8 cellular contexts compared by ENCODE assay signal in the genomic region with DNA sequence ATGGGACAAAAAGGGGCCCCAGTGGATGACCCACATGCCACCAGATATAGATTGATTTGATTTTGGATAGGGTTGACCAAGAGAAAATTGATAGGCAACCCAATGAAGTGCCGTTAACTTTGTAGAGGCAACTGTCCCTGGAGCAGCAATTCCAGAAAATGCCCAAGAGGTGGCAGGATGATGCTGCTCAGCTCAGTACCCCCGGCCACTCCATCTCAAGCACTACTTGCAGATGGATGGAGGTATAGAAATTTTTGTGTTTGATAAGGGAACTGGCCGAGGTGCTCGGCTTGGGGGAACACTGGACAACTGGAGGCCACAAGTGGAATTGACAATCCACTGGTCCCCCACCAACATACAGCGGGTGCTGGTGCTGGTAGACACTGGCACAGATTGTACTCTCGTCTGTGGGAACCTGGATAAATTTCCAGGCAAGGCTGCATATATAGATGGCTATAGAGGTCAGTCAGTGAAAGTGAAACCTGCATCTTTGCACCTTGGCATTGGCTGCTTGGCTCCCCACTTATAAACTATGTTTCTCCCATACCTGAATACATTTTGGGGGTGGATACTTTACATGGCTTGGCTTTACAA.
DNase-seq lines count a peak whose midpoint lies in the region; ATAC-seq and TF ChIP-seq lines count a peak whose summit lies in the region.

No MANE protein-coding gene starts in this region.

- no peak overlapping the region for H3K4me3 ChIP-seq in GM23338

- intact Hi-C loops in activated CD8-positive, alpha-beta T cell treated with anti-CD3 and anti-CD28 coated beads for 36 hours (cut with micrococcal nuclease) = loop anchor here (10.0 kb wide), 1 partner anchor 503 kb away; no protein-coding TSS in a partner anchor

- H3K9me3 Mint-ChIP-seq in GM23338 = peaks cover 22% of the 10 kb centered on the region
- H3K9me3 Mint-ChIP-seq in activated CD8-positive, alpha-beta T cell treated with anti-CD3 and anti-CD28 coated beads for 36 hours = peaks cover 15% of the 10 kb centered on the region
- H3K9me3 Mint-ChIP-seq in naive thymus-derived CD8-positive, alpha-beta T cell = peaks cover 0 to 25% (median 11%) of the 10 kb centered on the region in 9 donors

- no peaks in the 10 kb centered on the region for H4K20me1 ChIP-seq in GM23338 (replicated peaks; ENCODE audit: insufficient read depth)

- no peaks in the 10 kb centered on the region for H3K4me1 Mint-ChIP-seq in GM23338
- H3K4me1 Mint-ChIP-seq in activated CD8-positive, alpha-beta T cell treated with anti-CD3 and anti-CD28 coated beads for 36 hours (ENCODE audit: low read depth) = peaks cover 10% of the 10 kb centered on the region
- H3K4me1 Mint-ChIP-seq in naive thymus-derived CD8-positive, alpha-beta T cell = peaks cover 0 to 7% (median 0%) of the 10 kb centered on the region in 4 donors

- CTCF ChIA-PET in activated CD8-positive, alpha-beta T cell treated with anti-CD3 and anti-CD28 coated beads for 36 hours (lab: Charles Lee) = no interaction called here

- no peaks in the 10 kb centered on the region for H3K79me2 ChIP-seq in GM23338 (replicated peaks; ENCODE audit: insufficient read depth)

- H2AFZ ChIP-seq in GM23338 = no peak overlapping the region

- H3K4me3 Mint-ChIP-seq in GM23338 = no peak overlapping the region
- no peak overlapping the region for H3K4me3 Mint-ChIP-seq in activated CD8-positive, alpha-beta T cell treated with anti-CD3 and anti-CD28 coated beads for 36 hours
- H3K4me3 Mint-ChIP-seq in naive thymus-derived CD8-positive, alpha-beta T cell = no peak overlapping the region

- H3K36me3 Mint-ChIP-seq in GM23338 (ENCODE audit: low read depth) = peaks cover 9% of the 10 kb centered on the region; the same call in 2 of the 3 replicates
- H3K36me3 Mint-ChIP-seq in activated CD8-positive, alpha-beta T cell treated with anti-CD3 and anti-CD28 coated beads for 36 hours (ENCODE audit: low read depth) = peaks cover 7% of the 10 kb centered on the region
- peaks cover 0 to 12% (median 8%) of the 10 kb centered on the region in 3 donors for H3K36me3 Mint-ChIP-seq in naive thymus-derived CD8-positive, alpha-beta T cell

- H3K4me2 ChIP-seq in GM23338 = no peak overlapping the region

- H3K27me3 Mint-ChIP-seq in GM23338 (ENCODE audit: insufficient read depth, low read depth, poor library complexity) = peaks cover 5% of the 10 kb centered on the region
- no peaks in the 10 kb centered on the region for H3K27me3 Mint-ChIP-seq in activated CD8-positive, alpha-beta T cell treated with anti-CD3 and anti-CD28 coated beads for 36 hours
- H3K27me3 Mint-ChIP-seq in naive thymus-derived CD8-positive, alpha-beta T cell = peaks cover 0 to 3% (median 0%) of the 10 kb centered on the region in 5 donors

- POLR2A ChIA-PET in activated CD8-positive, alpha-beta T cell treated with anti-CD3 and anti-CD28 coated beads for 36 hours (lab: Charles Lee) = no interaction called here
- POLR2A ChIA-PET in naive thymus-derived CD8-positive, alpha-beta T cell (lab: Charles Lee) = no interaction called here

- no peaks in the 10 kb centered on the region; the same call in 1 of the 2 replicates for H3K9me2 ChIP-seq in GM23338 (ENCODE audit: insufficient read depth)

- no peaks in the 10 kb centered on the region for H3K4me1 ChIP-seq in GM23338 (ENCODE audit: insufficient read depth)

- no peaks in the 10 kb centered on the region for H3F3A ChIP-seq in GM23338 (replicated peaks; ENCODE audit: low read depth)

- no peaks in the 10 kb centered on the region for H3K27me3 ChIP-seq in GM23338 (ENCODE audit: insufficient read depth)

- H3K36me3 ChIP-seq in GM23338 (ENCODE audit: insufficient read depth) = no peaks in the 10 kb centered on the region

- H3K27ac ChIP-seq in GM23338 (ENCODE audit: low read depth) = no peak overlapping the region

- ATAC-seq in GM23338 = peak; percentile 95
- peak; percentile 72 for ATAC-seq in activated CD8-positive, alpha-beta T cell treated with anti-CD3 and anti-CD28 coated beads for 36 hours
- no peak for ATAC-seq in naive thymus-derived CD8-positive, alpha-beta T cell

- no peak overlapping the region for H3K27ac Mint-ChIP-seq in GM23338
- H3K27ac Mint-ChIP-seq in activated CD8-positive, alpha-beta T cell treated with anti-CD3 and anti-CD28 coated beads for 36 hours = no peak overlapping the region
- H3K27ac Mint-ChIP-seq in naive thymus-derived CD8-positive, alpha-beta T cell = no peak overlapping the region

- DNase-seq in DMS53 treated with DMSO at 0.1 percent for 48 hours (lab: John Stamatoyannopoulos, UW; ENCODE audit: unreplicated experiment) (peak; percentile 85), GM23338 (ENCODE audit: low spot score) (peak; percentile 77), NCI-H2107 treated with DMSO at 0.1 percent for 48 hours (lab: John Stamatoyannopoulos, UW; ENCODE audit: unreplicated experiment) (peak; percentile 27), globus pallidus (ENCODE audit: low spot score) (peak; percentile 82), pons (ENCODE audit: low spot score) (peak; percentile 73)
- DNase-seq in activated CD8-positive, alpha-beta T cell treated with anti-CD3 and anti-CD28 coated beads for 36 hours = peak; percentile 57
- DNase-seq in naive thymus-derived CD8-positive, alpha-beta T cell = no peak
- DNase-seq in activated CD4-positive, CD25-positive, alpha-beta regulatory T cell (lab: John Stamatoyannopoulos, UW) = no peak

- peak; percentile 78 to 88 for TF ChIP-seq CTCF in GM23338 (conservative IDR thresholded peaks at IDR 0.05; ENCODE audit: low read depth in 2 of 2)
- TF ChIP-seq CTCF in activated CD8-positive, alpha-beta T cell treated with anti-CD3 and anti-CD28 coated beads for 36 hours (IDR thresholded peaks at IDR 0.05) = peak; percentile 65

TF ChIP-seq in GM23338, 12 proteins besides CTCF, POLR2A, EP300 and RAD21 (continues in another document):
- TF ChIP-seq JUNB (IDR thresholded peaks at IDR 0.05; ENCODE audit: unreplicated experiment) (no peak), STAT1 (IDR thresholded peaks at IDR 0.05; ENCODE audit: unreplicated experiment) (no peak), CREB1 (CRISPR knock-in tag; IDR thresholded peaks at IDR 0.05; ENCODE audit: low read depth) (no peak), NANOG (IDR thresholded peaks at IDR 0.05; ENCODE audit: borderline replicate concordance) (no peak), EZH2phosphoT487 (IDR thresholded peaks at IDR 0.05; ENCODE audit: unreplicated experiment) (no peak), EZH2 (IDR thresholded peaks at IDR 0.05; ENCODE audit: low read depth, unreplicated experiment) (no peak), POLR2AphosphoS5 (IDR thresholded peaks at IDR 0.05; ENCODE audit: low read depth) (no peak)
- TF ChIP-seq, protein P1, sequence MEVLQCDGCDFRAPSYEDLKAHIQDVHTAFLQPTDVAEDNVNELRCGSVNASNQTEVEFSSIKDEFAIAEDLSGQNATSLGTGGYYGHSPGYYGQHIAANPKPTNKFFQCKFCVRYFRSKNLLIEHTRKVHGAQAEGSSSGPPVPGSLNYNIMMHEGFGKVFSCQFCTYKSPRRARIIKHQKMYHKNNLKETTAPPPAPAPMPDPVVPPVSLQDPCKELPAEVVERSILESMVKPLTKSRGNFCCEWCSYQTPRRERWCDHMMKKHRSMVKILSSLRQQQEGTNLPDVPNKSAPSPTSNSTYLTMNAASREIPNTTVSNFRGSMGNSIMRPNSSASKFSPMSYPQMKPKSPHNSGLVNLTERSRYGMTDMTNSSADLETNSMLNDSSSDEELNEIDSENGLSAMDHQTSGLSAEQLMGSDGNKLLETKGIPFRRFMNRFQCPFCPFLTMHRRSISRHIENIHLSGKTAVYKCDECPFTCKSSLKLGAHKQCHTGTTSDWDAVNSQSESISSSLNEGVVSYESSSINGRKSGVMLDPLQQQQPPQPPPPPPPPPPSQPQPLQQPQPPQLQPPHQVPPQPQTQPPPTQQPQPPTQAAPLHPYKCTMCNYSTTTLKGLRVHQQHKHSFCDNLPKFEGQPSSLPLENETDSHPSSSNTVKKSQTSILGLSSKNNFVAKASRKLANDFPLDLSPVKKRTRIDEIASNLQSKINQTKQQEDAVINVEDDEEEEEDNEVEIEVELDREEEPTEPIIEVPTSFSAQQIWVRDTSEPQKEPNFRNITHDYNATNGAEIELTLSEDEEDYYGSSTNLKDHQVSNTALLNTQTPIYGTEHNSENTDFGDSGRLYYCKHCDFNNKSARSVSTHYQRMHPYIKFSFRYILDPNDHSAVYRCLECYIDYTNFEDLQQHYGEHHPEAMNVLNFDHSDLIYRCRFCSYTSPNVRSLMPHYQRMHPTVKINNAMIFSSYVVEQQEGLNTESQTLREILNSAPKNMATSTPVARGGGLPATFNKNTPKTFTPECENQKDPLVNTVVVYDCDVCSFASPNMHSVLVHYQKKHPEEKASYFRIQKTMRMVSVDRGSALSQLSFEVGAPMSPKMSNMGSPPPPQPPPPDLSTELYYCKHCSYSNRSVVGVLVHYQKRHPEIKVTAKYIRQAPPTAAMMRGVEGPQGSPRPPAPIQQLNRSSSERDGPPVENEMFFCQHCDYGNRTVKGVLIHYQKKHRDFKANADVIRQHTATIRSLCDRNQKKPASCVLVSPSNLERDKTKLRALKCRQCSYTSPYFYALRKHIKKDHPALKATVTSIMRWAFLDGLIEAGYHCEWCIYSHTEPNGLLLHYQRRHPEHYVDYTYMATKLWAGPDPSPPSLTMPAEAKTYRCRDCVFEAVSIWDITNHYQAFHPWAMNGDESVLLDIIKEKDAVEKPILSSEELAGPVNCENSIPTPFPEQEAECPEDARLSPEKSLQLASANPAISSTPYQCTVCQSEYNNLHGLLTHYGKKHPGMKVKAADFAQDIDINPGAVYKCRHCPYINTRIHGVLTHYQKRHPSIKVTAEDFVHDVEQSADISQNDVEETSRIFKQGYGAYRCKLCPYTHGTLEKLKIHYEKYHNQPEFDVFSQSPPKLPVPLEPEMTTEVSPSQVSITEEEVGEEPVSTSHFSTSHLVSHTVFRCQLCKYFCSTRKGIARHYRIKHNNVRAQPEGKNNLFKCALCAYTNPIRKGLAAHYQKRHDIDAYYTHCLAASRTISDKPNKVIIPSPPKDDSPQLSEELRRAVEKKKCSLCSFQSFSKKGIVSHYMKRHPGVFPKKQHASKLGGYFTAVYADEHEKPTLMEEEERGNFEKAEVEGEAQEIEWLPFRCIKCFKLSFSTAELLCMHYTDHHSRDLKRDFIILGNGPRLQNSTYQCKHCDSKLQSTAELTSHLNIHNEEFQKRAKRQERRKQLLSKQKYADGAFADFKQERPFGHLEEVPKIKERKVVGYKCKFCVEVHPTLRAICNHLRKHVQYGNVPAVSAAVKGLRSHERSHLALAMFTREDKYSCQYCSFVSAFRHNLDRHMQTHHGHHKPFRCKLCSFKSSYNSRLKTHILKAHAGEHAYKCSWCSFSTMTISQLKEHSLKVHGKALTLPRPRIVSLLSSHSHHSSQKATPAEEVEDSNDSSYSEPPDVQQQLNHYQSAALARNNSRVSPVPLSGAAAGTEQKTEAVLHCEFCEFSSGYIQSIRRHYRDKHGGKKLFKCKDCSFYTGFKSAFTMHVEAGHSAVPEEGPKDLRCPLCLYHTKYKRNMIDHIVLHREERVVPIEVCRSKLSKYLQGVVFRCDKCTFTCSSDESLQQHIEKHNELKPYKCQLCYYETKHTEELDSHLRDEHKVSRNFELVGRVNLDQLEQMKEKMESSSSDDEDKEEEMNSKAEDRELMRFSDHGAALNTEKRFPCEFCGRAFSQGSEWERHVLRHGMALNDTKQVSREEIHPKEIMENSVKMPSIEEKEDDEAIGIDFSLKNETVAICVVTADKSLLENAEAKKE (CRISPR knock-in tag; IDR thresholded peaks at IDR 0.05) = no peak

Comparison
In these comparisons a context has a peak if more than half of its experiments do, and no peak if none do; other contexts are left out.
1. DNase-seq: peak in DMS53 treated with DMSO at 0.1 percent for 48 hours (single experiment), GM23338 (single experiment), NCI-H2107 treated with DMSO at 0.1 percent for 48 hours (single experiment), activated CD8-positive, alpha-beta T cell treated with anti-CD3 and anti-CD28 coated beads for 36 hours (single experiment), globus pallidus (single experiment) and pons (single experiment); none in naive thymus-derived CD8-positive, alpha-beta T cell (0 of 10) and activated CD4-positive, CD25-positive, alpha-beta regulatory T cell (0 of 4).
2. ATAC-seq: peak in GM23338 (single experiment) and activated CD8-positive, alpha-beta T cell treated with anti-CD3 and anti-CD28 coated beads for 36 hours (single experiment); none in naive thymus-derived CD8-positive, alpha-beta T cell (0 of 2).